In genomic region chr15:99719096-99719541, GRCh38 we compare ENCODE assay signal across 8 cellular contexts. TPM values are rescaled to one million over a fixed set of nuclear protein-coding genes. Genes with fewer than 3 reads are reported as not detected.
A peak's percentile ranks its signal among the peaks of the same experiment; 100 is the strongest.
DNase-seq lines count a peak whose midpoint lies in the region; ATAC-seq, FAIRE-seq and TF ChIP-seq lines count a peak whose summit lies in the region.

No MANE protein-coding gene starts in this region.

- 67% methylated on average over 3 of the region's 5 CpGs for WGBS in mesenchymal stem cell

- H3K36me3 Mint-ChIP-seq in T-helper 17 cell (ENCODE audit: low read depth), result peaks cover 2% of the 10 kb centered on the region

- H2BK15ac ChIP-seq in mesenchymal stem cell (ENCODE audit: low read depth, poor library complexity, severe bottlenecking), result no peak overlapping the region

- no peaks in the 10 kb centered on the region for H3K27me3 Mint-ChIP-seq in T-helper 17 cell

- peaks cover 24% of the 10 kb centered on the region for H3K4me1 Mint-ChIP-seq in T-helper 17 cell

- H3K27ac Mint-ChIP-seq in T-helper 17 cell, result no peak overlapping the region

- peak; percentile 26 for DNase-seq in NAMALWA (ENCODE audit: low spot score)
- peak; percentile 84 for DNase-seq in mesenchymal stem cell
- no peak for DNase-seq in NCI-H2227 (lab: John Stamatoyannopoulos, UW; ENCODE audit: unreplicated experiment)
- no peak for DNase-seq in H54 (ENCODE audit: insufficient read length, low spot score)
- no peak for DNase-seq in T-helper 17 cell

- no peak overlapping the region for H2AK5ac ChIP-seq in mesenchymal stem cell (ENCODE audit: low read length, severe bottlenecking)

- H3K23ac ChIP-seq in mesenchymal stem cell (ENCODE audit: low read length in 2 of 2), result no peak overlapping the region

- FAIRE-seq in H54 (lab: Jason Lieb, UNC), result no peak

- H2BK5ac ChIP-seq in mesenchymal stem cell (ENCODE audit: low read depth, low read length, poor library complexity, severe bottlenecking), result no peak overlapping the region

- TF ChIP-seq POLR2A in H54 (IDR thresholded peaks at IDR 0.05; ENCODE audit: low read depth, low read length), result no peak

- H3K9ac ChIP-seq in mesenchymal stem cell (ENCODE audit: low read length), result no peak overlapping the region

- H3K27ac ChIP-seq in mesenchymal stem cell (ENCODE audit: low read length, poor library complexity, severe bottlenecking), result no peak overlapping the region

- H3K4me1 ChIP-seq in mesenchymal stem cell (ENCODE audit: control insufficient read depth, insufficient read depth, low read depth, low read length), result peaks cover 4% of the 10 kb centered on the region

- no peak overlapping the region for H4K8ac ChIP-seq in mesenchymal stem cell (ENCODE audit: low read length)

- H2BK120ac ChIP-seq in mesenchymal stem cell (ENCODE audit: low read depth, low read length), result no peak overlapping the region

- H3K4me3 ChIP-seq in mesenchymal stem cell (ENCODE audit: insufficient read depth in 1 of 2, low read depth in 1 of 2, low read length in 2 of 2), result peak overlapping the region in 1 of 2 experiments; percentile 69

- H2BK12ac ChIP-seq in mesenchymal stem cell (ENCODE audit: low read length in 2 of 2), result no peak overlapping the region

- H3K18ac ChIP-seq in mesenchymal stem cell (ENCODE audit: low read depth in 1 of 2, low read length in 2 of 2), result no peak overlapping the region

- no peak overlapping the region for H4K91ac ChIP-seq in mesenchymal stem cell (ENCODE audit: low read length)

- H2AFZ ChIP-seq in mesenchymal stem cell (ENCODE audit: low read depth, low read length), result no peak overlapping the region

- no peak overlapping the region for H3K4me3 Mint-ChIP-seq in T-helper 17 cell

- no peak overlapping the region for H3K14ac ChIP-seq in mesenchymal stem cell (ENCODE audit: low read length in 2 of 2)

- H3K4ac ChIP-seq in mesenchymal stem cell (ENCODE audit: low read depth in 1 of 2, low read length in 2 of 2), result no peak overlapping the region

- ATAC-seq in GM18858 (IDR thresholded peaks at IDR 0.05; ENCODE audit: unreplicated experiment) (peak; percentile 80), HG02588 (IDR thresholded peaks at IDR 0.05; ENCODE audit: unreplicated experiment) (peak; percentile 84), esophagus mucosa (no peak), T-helper 17 cell (no peak)

- H3K27me3 ChIP-seq in mesenchymal stem cell (ENCODE audit: control insufficient read depth in 1 of 2, insufficient read depth in 1 of 2, low read length in 2 of 2), result no peaks in the 10 kb centered on the region

- H3K9me3 ChIP-seq in mesenchymal stem cell (ENCODE audit: control insufficient read depth, low read length) (no peaks in the 10 kb centered on the region), T-helper 17 cell (ENCODE audit: control insufficient read depth, low read length, poor library complexity, severe bottlenecking) (no peaks in the 10 kb centered on the region)

- H3K79me1 ChIP-seq in mesenchymal stem cell (replicated peaks; ENCODE audit: low read length, poor library complexity, severe bottlenecking), result peaks cover 14% of the 10 kb centered on the region

- peaks cover 13 to 33% of the 10 kb centered on the region in 2 experiments for H3K36me3 ChIP-seq in mesenchymal stem cell (ENCODE audit: control insufficient read depth in 1 of 2, insufficient read depth in 2 of 2, low read depth in 1 of 2, low read length in 2 of 2)

- no peak overlapping the region for H3K4me2 ChIP-seq in mesenchymal stem cell (ENCODE audit: low read length, poor library complexity, severe bottlenecking)

RNA-seq across cellular contexts. Expression of gene LYSMD4, which starts 14.1 kb away (rescaled TPM):
- 4.6 TPM for polyA plus RNA-seq in mesenchymal stem cell (2013, experiment 1 of 2)
- 4.2 TPM for polyA plus RNA-seq in mesenchymal stem cell (2013, experiment 2 of 2)
- total RNA-seq in esophagus mucosa, result 9.4 TPM
- 1 to 10 TPM; 6.8 to 9.2 TPM for total RNA-seq in T-helper 17 cell

Comparison
In these comparisons a context has a peak if more than half of its experiments do, and no peak if none do; other contexts are left out.
1. ATAC-seq: peak in GM18858 (single experiment) and HG02588 (single experiment); none in esophagus mucosa (single experiment) and T-helper 17 cell (single experiment).
2. DNase-seq: peak in NAMALWA (single experiment) and mesenchymal stem cell (single experiment); none in NCI-H2227 (single experiment), H54 (single experiment) and T-helper 17 cell (0 of 3).